8 cellular contexts compared by ENCODE assay signal in genomic region chr11:116771935-116772334, GRCh38.
DNase-seq lines count a peak whose midpoint lies in the region; ATAC-seq and TF ChIP-seq lines count a peak whose summit lies in the region.

No MANE protein-coding gene starts in this region.

- H3K9me3 Mint-ChIP-seq in stimulated activated naive B cell treated with anti-CD40 and anti-IgM and Interleukin-4, amounts not matched to agents 10 μg/mL and 1 μg/mL and 100 μg/mL, for 72 hours: no peaks in the 10 kb centered on the region

- no peak for TF ChIP-seq CTCF in WI38 (IDR thresholded peaks at IDR 0.05; ENCODE audit: low read depth, low read length)

- DNase-seq in DMS79 treated with DMSO at 0.1 percent for 48 hours (lab: John Stamatoyannopoulos, UW) (peak; percentile 40), DMS79 (lab: John Stamatoyannopoulos, UW) (no peak), NCI-H774 (lab: John Stamatoyannopoulos, UW) (no peak), NCI-H510A treated with DMSO at 0.1 percent for 48 hours (lab: John Stamatoyannopoulos, UW) (no peak)
- DNase-seq in stimulated activated naive B cell treated with anti-CD40 and anti-IgM and Interleukin-4, amounts not matched to agents 10 μg/mL and 1 μg/mL and 100 μg/mL, for 72 hours: no peak

- peak overlapping the region; percentile 87 to 100 for H3K4me3 Mint-ChIP-seq in stimulated activated naive B cell treated with anti-CD40 and anti-IgM and Interleukin-4, amounts not matched to agents 10 μg/mL and 1 μg/mL and 100 μg/mL, for 72 hours

- no peaks in the 10 kb centered on the region for H3K9me3 ChIP-seq in iPS-15b (ENCODE audit: control insufficient read depth, insufficient read depth, low read length)

- peak overlapping the region; percentile 95 for H3K4me3 ChIP-seq in WI38 (ENCODE audit: low read depth, low read length)
- peak overlapping the region; percentile 77 for H3K4me3 ChIP-seq in iPS-15b (ENCODE audit: low read depth, low read length)

- peaks cover 27 to 52% of the 10 kb centered on the region in 2 donors for H3K4me1 Mint-ChIP-seq in stimulated activated naive B cell treated with anti-CD40 and anti-IgM and Interleukin-4, amounts not matched to agents 10 μg/mL and 1 μg/mL and 100 μg/mL, for 72 hours

- no peak for ATAC-seq in stimulated activated naive B cell treated with anti-CD40 and anti-IgM and Interleukin-4, amounts not matched to agents 10 μg/mL and 1 μg/mL and 100 μg/mL, for 72 hours (replicated peaks)
- no peak for ATAC-seq in GM18858 (IDR thresholded peaks at IDR 0.05; ENCODE audit: unreplicated experiment)

- peak overlapping the region; percentile 100 for H3K27ac Mint-ChIP-seq in stimulated activated naive B cell treated with anti-CD40 and anti-IgM and Interleukin-4, amounts not matched to agents 10 μg/mL and 1 μg/mL and 100 μg/mL, for 72 hours

- H3K4me1 ChIP-seq in iPS-15b (ENCODE audit: control insufficient read depth, insufficient read depth, low read length): peaks cover 8% of the 10 kb centered on the region

- H3K36me3 ChIP-seq in iPS-15b (ENCODE audit: control insufficient read depth, insufficient read depth, low read length): peaks cover 5% of the 10 kb centered on the region

- H3K36me3 Mint-ChIP-seq in stimulated activated naive B cell treated with anti-CD40 and anti-IgM and Interleukin-4, amounts not matched to agents 10 μg/mL and 1 μg/mL and 100 μg/mL, for 72 hours: peaks cover 25 to 29% of the 10 kb centered on the region in 2 donors

- no peaks in the 10 kb centered on the region for H3K27me3 Mint-ChIP-seq in stimulated activated naive B cell treated with anti-CD40 and anti-IgM and Interleukin-4, amounts not matched to agents 10 μg/mL and 1 μg/mL and 100 μg/mL, for 72 hours

- H3K9ac ChIP-seq in iPS-15b (ENCODE audit: low read depth, low read length): peak overlapping the region; percentile 71

- no peaks in the 10 kb centered on the region for H3K27me3 ChIP-seq in iPS-15b (ENCODE audit: control insufficient read depth, insufficient read depth, low read length)
